In the genomic region with DNA sequence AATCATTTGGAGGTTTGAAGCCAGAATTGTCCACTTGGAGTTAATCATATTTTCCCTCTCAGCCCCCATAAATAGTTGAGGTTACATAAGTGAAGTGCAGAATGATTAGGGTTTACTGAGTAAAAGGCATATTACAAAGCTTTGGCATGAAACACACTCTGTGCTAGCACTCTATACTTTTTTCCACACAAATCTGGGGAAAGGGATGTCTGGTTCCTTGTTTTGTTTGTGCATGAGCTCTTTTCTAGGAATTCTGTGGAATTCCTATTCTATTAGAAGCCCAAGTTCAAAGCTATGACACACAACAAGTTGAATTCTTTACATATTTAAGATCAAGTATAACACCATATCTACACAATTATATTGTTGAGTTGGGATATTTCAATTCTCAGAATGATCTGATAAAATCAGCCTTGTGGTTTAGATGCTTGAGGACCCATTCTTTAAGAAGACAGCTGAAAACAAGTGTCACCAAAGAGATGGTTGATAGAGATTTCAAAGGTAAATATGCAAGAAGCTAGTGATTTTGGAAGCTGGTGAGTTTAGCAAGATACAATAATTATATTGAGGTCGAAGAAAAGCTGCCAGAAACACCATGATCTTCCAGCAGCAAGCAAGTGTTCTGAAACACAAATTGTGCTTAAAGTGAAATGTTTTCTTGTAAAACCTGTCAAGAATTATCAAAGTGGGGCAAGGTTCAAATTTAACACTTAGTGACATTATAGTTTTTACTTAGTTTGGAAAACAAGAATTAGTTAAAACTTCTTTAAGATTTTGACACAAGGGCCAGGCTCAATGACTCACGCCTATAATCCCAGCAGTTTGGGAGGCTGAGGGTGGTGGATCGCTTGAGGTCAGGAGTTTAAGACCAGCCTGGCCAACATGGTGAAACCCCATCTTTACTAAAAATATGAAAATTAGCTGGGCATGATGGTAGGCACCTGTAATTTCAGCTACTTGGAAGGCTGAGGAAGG, we compare ENCODE assay signal across 14 cellular contexts.
DNase-seq lines count a peak whose midpoint lies in the region; ATAC-seq and TF ChIP-seq lines count a peak whose summit lies in the region.
"Had no signal": no experiment of that assay in that cellular context is flagged by ENCODE, and none has a peak within 500 bp of the region (broad histone marks: within the 10 kb centered on the region; RNA-seq: fewer than 3 reads in every experiment).

No MANE protein-coding gene starts in this region.

- TF ChIP-seq CTCF in AG10803 (conservative IDR thresholded peaks at IDR 0.05; ENCODE audit: low read length) (no peak), chondrocyte (IDR thresholded peaks at IDR 0.05) (no peak), thyroid gland (IDR thresholded peaks at IDR 0.05) (no peak)

- H3K4me3 ChIP-seq in AG10803 (ENCODE audit: low read length) = no peak overlapping the region
- H3K4me3 ChIP-seq in mesodermal cell (ENCODE audit: extremely low read depth, insufficient read depth, low read length, poor library complexity, severe bottlenecking) = no peak overlapping the region
- H3K4me3 ChIP-seq in thyroid gland (replicated peaks in 1 of 3) = no peak overlapping the region
- H3K4me3 ChIP-seq: cardiac muscle cell had no signal

- DNase-seq in AG10803 (ENCODE audit: low read depth) (peak; percentile 98), NCI-H226 (peak; percentile 99), chondrocyte (ENCODE audit: low spot score) (no peak), epidermal melanocyte (ENCODE audit: insufficient read length, low spot score) (no peak), NCI-H1105 (lab: John Stamatoyannopoulos, UW) (no peak), thyroid gland (no peak)
- DNase-seq: activated T-cell treated with anti-CD3 and anti-CD28 coated beads, Interleukin-2, amount 50 U/mL, for 48 hours; left colon; NCI-H1436 treated with DMSO at 0.1 percent for 48 hours; NCI-H526 treated with DMSO at 0.1 percent for 48 hours; SHP77 treated with DMSO at 0.1 percent for 48 hours had no signal

- no peak for TF ChIP-seq POLR2A in thyroid gland (IDR thresholded peaks at IDR 0.05)

- no peak for ATAC-seq in HG03378 (IDR thresholded peaks at IDR 0.05; ENCODE audit: unreplicated experiment)
- ATAC-seq: left colon had no signal

- peaks cover 6% of the 10 kb centered on the region for H3K4me1 ChIP-seq in mesodermal cell (ENCODE audit: control insufficient read depth, insufficient read depth, low read length, poor library complexity, severe bottlenecking)
- H3K4me1 ChIP-seq in thyroid gland = no peaks in the 10 kb centered on the region

- peaks cover 51% of the 10 kb centered on the region for H3K4me1 Mint-ChIP-seq in chondrocyte (ENCODE audit: low read depth)

- H3K27me3 Mint-ChIP-seq in chondrocyte (ENCODE audit: low read depth) = no peaks in the 10 kb centered on the region

- H3K27ac ChIP-seq in mesodermal cell (ENCODE audit: low read depth, low read length, severe bottlenecking) (peak overlapping the region; percentile 4), thyroid gland (no peak overlapping the region)
- H3K27ac ChIP-seq: cardiac muscle cell had no signal

- intact Hi-C loops in thyroid gland (cut with DNase I) = no loop called here

- WGBS in mesodermal cell (ENCODE audit: insufficient coverage in 2 of 2), 2 experiments = 86 to 100% methylated on average over 1 to 3 of the region's 3 CpGs
- WGBS in thyroid gland, 2 donors = 77 to 88% methylated on average over 3 of the region's 3 CpGs

- H3K36me3 ChIP-seq in mesodermal cell (ENCODE audit: control insufficient read depth, insufficient read depth, low read length) (no peaks in the 10 kb centered on the region), thyroid gland (no peaks in the 10 kb centered on the region)
- H3K36me3 ChIP-seq: cardiac muscle cell had no signal

- H3K9me3 ChIP-seq in mesodermal cell (ENCODE audit: control insufficient read depth, low read length) (no peaks in the 10 kb centered on the region), thyroid gland (no peaks in the 10 kb centered on the region)

- H3K9me3 Mint-ChIP-seq in chondrocyte (ENCODE audit: low read depth) = no peaks in the 10 kb centered on the region

- H3K36me3 Mint-ChIP-seq in chondrocyte (ENCODE audit: low read depth) = no peaks in the 10 kb centered on the region

- peak overlapping the region; percentile 71 for H3K27ac Mint-ChIP-seq in chondrocyte (ENCODE audit: unreplicated experiment)

- H3K4me3 Mint-ChIP-seq in chondrocyte (ENCODE audit: unreplicated experiment) = no peak overlapping the region

- H3K27me3 ChIP-seq in thyroid gland = no peaks in the 10 kb centered on the region
- H3K27me3 ChIP-seq: cardiac muscle cell had no signal

Comparison
In these comparisons a context has a peak if more than half of its experiments do, and no peak if none do; other contexts are left out.
1. DNase-seq: peak in AG10803 (single experiment) and NCI-H226 (single experiment); none in chondrocyte (single experiment), epidermal melanocyte (single experiment), NCI-H1105 (single experiment) and thyroid gland (0 of 2).